ENCODE assay signal across 16 cellular contexts in the genomic region with DNA sequence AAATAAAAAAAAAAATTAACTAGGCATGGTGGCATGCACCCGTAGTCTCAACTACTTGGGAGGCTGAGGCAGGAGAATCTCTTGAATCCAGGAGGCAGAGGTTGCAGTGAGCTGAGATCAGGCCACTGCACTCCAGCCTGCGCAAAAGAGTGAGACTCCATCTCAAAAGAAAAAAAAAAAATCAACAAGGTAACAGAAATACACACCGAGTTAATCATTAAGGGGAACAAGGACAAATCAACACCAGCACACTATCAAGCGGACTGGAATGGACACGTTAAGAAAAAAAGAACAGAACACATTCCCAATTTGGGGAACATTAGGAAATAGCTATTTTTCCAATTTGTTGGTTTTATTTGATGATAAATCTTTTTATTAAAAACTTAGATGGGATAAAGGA.
"Had no signal": no experiment of that assay in that cellular context is flagged by ENCODE, and none has a peak within 500 bp of the region (broad histone marks: within the 10 kb centered on the region; RNA-seq: fewer than 3 reads in every experiment).

No MANE protein-coding gene starts in this region.

- FAIRE-seq: endometrium, frontal cortex, keratinocyte, small intestine had no signal

- H3K36me3 ChIP-seq: uterus had no signal

- H3K27me3 Mint-ChIP-seq: naive thymus-derived CD4-positive, alpha-beta T cell had no signal

- ATAC-seq: esophagus mucosa; heart left ventricle; left cardiac atrium; left ventricle myocardium superior; naive thymus-derived CD4-positive, alpha-beta T cell had no signal

- H3K27ac Mint-ChIP-seq: nephron progenitor cell had no signal

- H3K9me3 ChIP-seq: heart left ventricle, right atrium auricular region, uterus had no signal

- H3K4me1 ChIP-seq: heart left ventricle, right atrium auricular region, uterus had no signal

- H3K4me1 Mint-ChIP-seq: naive thymus-derived CD4-positive, alpha-beta T cell; nephron progenitor cell had no signal

- DNase-seq: effector memory CD4-positive, alpha-beta T cell; heart left ventricle; left cardiac atrium; left ventricle myocardium superior; naive thymus-derived CD4-positive, alpha-beta T cell; nephron progenitor cell; small intestine; stimulated activated CD4-positive, alpha-beta T cell treated with anti-CD3 and anti-CD28 coated beads, Interleukin-12 subunit alpha, Interleukin-12 subunit beta, amount 100 ng/mL, for 4 hours; stimulated activated naive CD4-positive, alpha-beta T cell; trophoblast cell; uterus had no signal

- H3K9me3 Mint-ChIP-seq: naive thymus-derived CD4-positive, alpha-beta T cell; nephron progenitor cell had no signal

- H3K27ac ChIP-seq: heart left ventricle, right atrium auricular region, uterus had no signal

- H3K4me3 ChIP-seq: heart left ventricle, right atrium auricular region, uterus had no signal

- H3K27me3 ChIP-seq: heart left ventricle, right atrium auricular region, uterus had no signal

- H3K4me3 Mint-ChIP-seq: naive thymus-derived CD4-positive, alpha-beta T cell; nephron progenitor cell had no signal
